8 cellular contexts compared by ENCODE assay signal in the genomic region with DNA sequence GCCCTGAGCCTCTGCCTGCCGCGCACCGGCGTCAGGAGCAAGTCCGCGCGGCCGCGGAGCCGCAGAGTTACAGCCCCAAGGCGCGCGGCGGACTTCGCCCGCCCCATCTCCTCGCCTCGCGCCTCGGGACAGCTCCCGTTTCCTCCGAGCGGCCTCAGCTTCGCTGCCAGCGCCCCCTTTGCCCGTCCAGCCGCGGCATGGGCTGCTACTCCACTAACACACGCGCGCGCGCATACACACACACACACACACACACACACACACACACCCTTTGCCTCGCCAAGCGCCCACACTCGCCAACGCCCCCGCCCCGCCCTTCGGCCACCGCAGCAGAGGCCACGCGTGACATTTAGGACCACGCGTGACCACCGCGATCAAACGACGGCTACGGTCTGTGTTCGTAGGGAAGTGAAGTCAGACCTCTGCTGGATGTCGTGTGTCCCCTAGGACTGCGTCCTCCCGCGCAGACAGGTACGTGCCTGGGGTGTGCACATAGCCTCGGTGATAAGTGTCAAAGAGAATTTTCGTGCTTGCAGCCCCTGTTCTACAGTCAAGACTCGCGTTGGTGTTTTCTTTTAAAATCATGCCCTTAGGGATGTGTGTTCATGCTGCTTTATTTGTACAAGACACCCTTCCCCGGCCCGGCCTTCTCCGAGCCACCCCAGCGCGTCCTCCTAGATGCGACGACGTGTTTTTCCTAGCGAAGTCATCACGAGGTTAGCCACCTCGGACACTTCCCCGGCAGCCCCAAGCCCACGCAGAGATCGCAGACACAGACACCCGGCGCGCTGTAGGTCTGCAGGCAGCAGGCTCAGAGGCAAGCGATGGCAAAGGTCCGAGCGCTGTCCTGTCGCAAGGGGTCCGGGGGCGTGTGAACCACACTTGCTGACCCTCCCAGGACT. TPM values are rescaled to one million over a fixed set of nuclear protein-coding genes. Genes with fewer than 3 reads are reported as not detected.
DNase-seq lines count a peak whose midpoint lies in the region; ATAC-seq and TF ChIP-seq lines count a peak whose summit lies in the region.

No MANE protein-coding gene starts in this region.

- H3K4me2 ChIP-seq in trophoblast cell (ENCODE audit: low read length): peak overlapping the region; percentile 98

- H2AFZ ChIP-seq in trophoblast cell (ENCODE audit: insufficient read depth, low read length, poor library complexity): peak overlapping the region; percentile 48

- H4K12ac ChIP-seq in trophoblast cell (ENCODE audit: low read depth, low read length): no peak overlapping the region

- no CpG with 5 or more reads among the region's 83 CpGs for WGBS in trophoblast cell (ENCODE audit: extremely low coverage, insufficient coverage, insufficient read length)

- no peak overlapping the region for H2BK5ac ChIP-seq in trophoblast cell (ENCODE audit: low read depth, low read length, poor library complexity)

- no peak overlapping the region for H3K18ac ChIP-seq in trophoblast cell (ENCODE audit: low read length)

- H3K27me3 ChIP-seq in cardiac muscle cell (peaks cover 99% of the 10 kb centered on the region), trophoblast cell (ENCODE audit: insufficient read depth, low read length) (peaks cover 58% of the 10 kb centered on the region)

- ATAC-seq in GM18502 (IDR thresholded peaks at IDR 0.05; ENCODE audit: poor library complexity, unreplicated experiment) (no peak), HG02973 (IDR thresholded peaks at IDR 0.05; ENCODE audit: unreplicated experiment) (no peak)

- no peak overlapping the region for H3K14ac ChIP-seq in trophoblast cell (ENCODE audit: low read length)

- no peaks in the 10 kb centered on the region for H3K79me2 ChIP-seq in trophoblast cell (ENCODE audit: control insufficient read depth, insufficient read depth, low read length, poor library complexity)

- H3K9me3 ChIP-seq in cardiac muscle cell (ENCODE audit: low read depth): no peaks in the 10 kb centered on the region
- H3K9me3 ChIP-seq in trophoblast cell (ENCODE audit: insufficient read depth, low read depth, low read length): peaks cover 10% of the 10 kb centered on the region

- H3K36me3 ChIP-seq in cardiac muscle cell: no peaks in the 10 kb centered on the region
- no peaks in the 10 kb centered on the region for H3K36me3 ChIP-seq in trophoblast cell (ENCODE audit: control insufficient read depth in 1 of 2, insufficient read depth in 2 of 2, low read length in 2 of 2)

- DNase-seq in activated effector memory CD4-positive, alpha-beta T cell treated with anti-CD3 and anti-CD28 coated beads, Interleukin-2, amount 50 U/mL, for 16 hours: peak; percentile 66
- DNase-seq in activated effector memory CD4-positive, alpha-beta T cell treated with Interleukin-2 at 50 U/mL for 16 hours: no peak
- peak; percentile 47 for DNase-seq in activated T-cell treated with anti-CD3 and anti-CD28 coated beads, Interleukin-2, amount 50 U/mL, for 1 hour
- peak; percentile 29 to 77 for DNase-seq in cardiac muscle cell (ENCODE audit: low read depth in 1 of 2, low spot score in 1 of 2)
- DNase-seq in trophoblast cell: peak; percentile 1 to 44
- DNase-seq in cerebellar nuclear complex (lab: John Stamatoyannopoulos, UW): no peak

- H3K27ac ChIP-seq in cardiac muscle cell (no peak overlapping the region), trophoblast cell (ENCODE audit: low read depth, low read length) (no peak overlapping the region)

- H3K4me1 ChIP-seq in cardiac muscle cell (ENCODE audit: low read depth) (peaks cover 6% of the 10 kb centered on the region), trophoblast cell (ENCODE audit: control insufficient read depth in 1 of 2, insufficient read depth in 2 of 2, low read length in 2 of 2) (peaks cover 20 to 43% of the 10 kb centered on the region in 2 experiments)

- no peaks in the 10 kb centered on the region for H3K79me1 ChIP-seq in trophoblast cell (ENCODE audit: low read length)

- H3K4me3 ChIP-seq in cardiac muscle cell (peak overlapping the region; percentile 45), trophoblast cell (ENCODE audit: low read depth, low read length) (peak overlapping the region; percentile 1)

- no peak overlapping the region for H4K8ac ChIP-seq in trophoblast cell (ENCODE audit: low read depth, low read length)

- H2AK5ac ChIP-seq in trophoblast cell (ENCODE audit: low read length): no peak overlapping the region

- no peak overlapping the region for H4K91ac ChIP-seq in trophoblast cell (ENCODE audit: low read depth, low read length)

- no peak overlapping the region for H3K23ac ChIP-seq in trophoblast cell (ENCODE audit: low read length)

- no peak for TF ChIP-seq CTCF in cardiac muscle cell (IDR thresholded peaks at IDR 0.05; ENCODE audit: low read depth, low read length)

- H3K9ac ChIP-seq in trophoblast cell (ENCODE audit: low read length): no peak overlapping the region

- H2BK12ac ChIP-seq in trophoblast cell (ENCODE audit: low read length): no peak overlapping the region

- H2BK120ac ChIP-seq in trophoblast cell (ENCODE audit: insufficient read depth, low read length, poor library complexity): no peak overlapping the region

- no peak overlapping the region for H3K4ac ChIP-seq in trophoblast cell (ENCODE audit: low read depth, low read length)

RNA-seq across cellular contexts. Expression of gene MKX, which starts 0.9 kb away (rescaled TPM):
- 0.39 TPM in 1 of 2 replicates, not detected in the other for total RNA-seq in cardiac muscle cell
- 0.49 TPM in 1 of 2 replicates, not detected in the other for polyA plus RNA-seq in cardiac muscle cell
- 0.10 and 0.15 TPM in 2 replicates for polyA plus RNA-seq in trophoblast cell (2013)

Comparison
In these comparisons a context has a peak if more than half of its experiments do, and no peak if none do; other contexts are left out.
1. DNase-seq: peak in activated effector memory CD4-positive, alpha-beta T cell treated with anti-CD3 and anti-CD28 coated beads, Interleukin-2, amount 50 U/mL, for 16 hours (single experiment), activated T-cell treated with anti-CD3 and anti-CD28 coated beads, Interleukin-2, amount 50 U/mL, for 1 hour (single experiment), cardiac muscle cell (2 of 2) and trophoblast cell (2 of 2); none in activated effector memory CD4-positive, alpha-beta T cell treated with Interleukin-2 at 50 U/mL for 16 hours (single experiment) and cerebellar nuclear complex (0 of 2).